Comparison of ENCODE assay signal across 12 cellular contexts in the genomic region with DNA sequence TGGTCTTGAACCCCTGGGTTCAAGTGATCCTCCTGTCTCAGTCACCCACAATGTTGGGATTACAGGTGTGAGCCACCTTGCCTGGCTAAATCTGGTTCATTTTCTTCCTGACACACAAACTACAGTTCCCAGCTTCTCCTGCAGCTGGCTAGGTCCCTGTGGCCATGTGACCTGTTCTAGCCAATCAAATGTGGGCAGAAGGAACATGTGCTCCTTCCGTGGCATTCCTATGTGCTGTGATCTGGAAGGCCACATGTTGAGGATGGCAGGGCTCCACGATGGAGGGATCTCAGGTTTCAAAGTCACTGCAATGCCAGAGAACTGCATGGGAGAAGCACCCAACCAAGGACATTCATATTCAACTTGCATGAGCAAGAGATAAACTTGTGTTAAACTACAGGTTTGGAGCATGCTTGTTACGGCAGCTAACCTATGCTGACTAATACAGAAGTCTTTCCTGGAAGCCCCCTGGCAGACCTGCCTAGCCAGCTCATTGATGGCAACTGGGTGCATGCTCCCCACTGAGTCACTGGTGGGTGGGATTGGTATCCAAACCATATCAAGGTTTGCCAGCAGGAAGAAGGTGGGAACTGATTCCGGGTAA.
DNase-seq lines count a peak whose midpoint lies in the region; ATAC-seq, FAIRE-seq and TF ChIP-seq lines count a peak whose summit lies in the region.
"Had no signal": no experiment of that assay in that cellular context is flagged by ENCODE, and none has a peak within 500 bp of the region (broad histone marks: within the 10 kb centered on the region; RNA-seq: fewer than 3 reads in every experiment).

No MANE protein-coding gene starts in this region.

- intact Hi-C loops in IMR-90 (cut with micrococcal nuclease) (loop anchor here (5.0 kb wide), 1 partner anchor 68 kb away; no protein-coding TSS in a partner anchor), K562 (cut with micrococcal nuclease) (no loop called here)

- no peak overlapping the region for H4K8ac ChIP-seq in IMR-90 (ENCODE audit: low read depth in 2 of 2, low read length in 2 of 2)
- no peak overlapping the region for H4K8ac ChIP-seq in mesendoderm (ENCODE audit: low read depth, low read length)

- H3K56ac ChIP-seq in IMR-90 (ENCODE audit: extremely low read depth, insufficient read depth, low read length): no peak overlapping the region
- no peak overlapping the region for H3K56ac ChIP-seq in mesendoderm (ENCODE audit: low read length)

- H3K4me1 ChIP-seq in IMR-90 (ENCODE audit: control insufficient read depth, insufficient read depth, low read length) (peaks cover 5% of the 10 kb centered on the region), K562 (replicated peaks in 1 of 2; ENCODE audit: control insufficient read depth in 2 of 2, insufficient read depth in 2 of 2, low read length in 2 of 2) (peaks cover 11 to 17% of the 10 kb centered on the region in 2 experiments), mesendoderm (ENCODE audit: control insufficient read depth, low read depth, low read length) (no peaks in the 10 kb centered on the region)

- H3K9me1 ChIP-seq in IMR-90 (ENCODE audit: insufficient read depth, low read length): no peaks in the 10 kb centered on the region
- H3K9me1 ChIP-seq in K562 (ENCODE audit: control insufficient read depth, insufficient read depth, low read length): peaks cover 2% of the 10 kb centered on the region

- H2BK20ac ChIP-seq in IMR-90 (ENCODE audit: low read depth, low read length): no peak overlapping the region

- no peak overlapping the region for H2BK120ac ChIP-seq in IMR-90 (ENCODE audit: low read depth, low read length)
- H2BK120ac ChIP-seq in mesendoderm (ENCODE audit: low read depth, low read length): no peak overlapping the region

- H3K9me3 ChIP-seq in IMR-90 (ENCODE audit: control insufficient read depth, insufficient read depth, low read length): no peaks in the 10 kb centered on the region
- no peaks in the 10 kb centered on the region for H3K9me3 ChIP-seq in K562 (replicated peaks; ENCODE audit: control insufficient read depth, insufficient read depth, low read depth, low read length)

- H3K4me3 ChIP-seq in IMR-90 (ENCODE audit: insufficient read depth, low read depth, low read length): no peak overlapping the region
- no peak overlapping the region for H3K4me3 ChIP-seq in K562
- no peak overlapping the region for H3K4me3 ChIP-seq in mesendoderm (ENCODE audit: low read length)

- no peaks in the 10 kb centered on the region for H3K36me3 ChIP-seq in IMR-90 (ENCODE audit: control insufficient read depth, insufficient read depth, low read length)
- H3K36me3 ChIP-seq in K562 (ENCODE audit: control insufficient read depth, insufficient read depth, low read length): no peaks in the 10 kb centered on the region
- H3K36me3 ChIP-seq in mesendoderm (ENCODE audit: control insufficient read depth, insufficient read depth, low read length): no peaks in the 10 kb centered on the region

- ATAC-seq in IMR-90 (ENCODE audit: low read depth) (no peak), K562 (no peak)
- ATAC-seq in activated T-cell treated with anti-CD3 and anti-CD28 coated beads, Interleukin-2, amount 50 U/mL, for 4 hours: no peak

- H2AFZ ChIP-seq in IMR-90 (replicated peaks; ENCODE audit: low read length, poor library complexity): no peak overlapping the region
- 0 out of 2 replicates have a peak overlapping the region, but pooled peaks have one; percentile 3 for H2AFZ ChIP-seq in K562 (ENCODE audit: low read depth, low read length)

- no peak overlapping the region for H2AK9ac ChIP-seq in IMR-90 (replicated peaks; ENCODE audit: low read depth, low read length, poor library complexity)

- WGBS in IMR-90 (ENCODE audit: extremely low coverage in 2 of 2, insufficient read length in 1 of 2), 2 experiments: 25% methylated on average over 1 of the region's 4 CpGs; no CpG with 5 or more reads in 1 of the 2 experiments
- WGBS in K562 (ENCODE audit: insufficient coverage, low coverage, missing lambda C conversion rate): 26% methylated on average over 4 of the region's 4 CpGs
- no CpG with 5 or more reads among the region's 4 CpGs for WGBS in mesendoderm (ENCODE audit: extremely low coverage, insufficient coverage, low lambda C conversion rate)

- TF ChIP-seq POLR2A in IMR-90 (IDR thresholded peaks at IDR 0.05; ENCODE audit: low read depth, low read length): no peak
- TF ChIP-seq POLR2A in K562 (conservative IDR thresholded peaks at IDR 0.05): no peak

- H3K27ac ChIP-seq in IMR-90 (ENCODE audit: insufficient read depth, low read length): no peak overlapping the region
- no peak overlapping the region for H3K27ac ChIP-seq in K562 (ENCODE audit: extremely low read depth, low read depth, low read length)
- no peak overlapping the region for H3K27ac ChIP-seq in mesendoderm (ENCODE audit: low read depth, low read length)

- POLR2A ChIA-PET in IMR-90 (lab: Charles Lee; ENCODE audit: unreplicated experiment): no interaction called here
- POLR2A ChIA-PET in K562 (lab: Yijun Ruan, JAX): interaction anchor here (0.6 to 0.9 kb wide), 3 partner anchors 16 to 258 kb away, joined by 3 to 5 read pairs (median 4); no protein-coding TSS in a partner anchor

- H3K9me3 Mint-ChIP-seq in activated T-cell treated with anti-CD3 and anti-CD28 coated beads, Interleukin-2, amount 50 U/mL, for 4 hours: no peaks in the 10 kb centered on the region
- H3K9me3 Mint-ChIP-seq: activated T-helper 2 cell treated with anti-CD3 and anti-CD28 coated beads, Interferon-gamma antibody, Interleukin-2, Interleukin-4, amounts not matched to agents 10 μg/mL and 5 μg/mL and 100 μg/mL, durations not matched to agents 14 hours and 24 hours and 36 hours; immature natural killer cell had no signal

- no peak overlapping the region for H3K4ac ChIP-seq in IMR-90 (ENCODE audit: low read depth, low read length)
- no peak overlapping the region for H3K4ac ChIP-seq in mesendoderm (ENCODE audit: low read depth, low read length)

- peak; percentile 65 for FAIRE-seq in K562 (lab: Jason Lieb, UNC)

- H4K5ac ChIP-seq in IMR-90 (ENCODE audit: low read depth, low read length): no peak overlapping the region
- H4K5ac ChIP-seq in mesendoderm (ENCODE audit: low read length): no peak overlapping the region

- no peak overlapping the region for H3K23ac ChIP-seq in IMR-90 (ENCODE audit: low read depth, low read length)
- H3K23ac ChIP-seq in mesendoderm (ENCODE audit: low read length): no peak overlapping the region

- no peak for TF ChIP-seq EP300 in K562 (IDR thresholded peaks at IDR 0.05; ENCODE audit: low read length)

- no peaks in the 10 kb centered on the region for H3K36me3 Mint-ChIP-seq in activated T-cell treated with anti-CD3 and anti-CD28 coated beads, Interleukin-2, amount 50 U/mL, for 4 hours (ENCODE audit: insufficient read depth)
- H3K36me3 Mint-ChIP-seq: immature natural killer cell had no signal

- H2AK5ac ChIP-seq in IMR-90 (ENCODE audit: low read depth, low read length) (no peak overlapping the region), mesendoderm (ENCODE audit: low read length) (no peak overlapping the region)

- TF ChIP-seq CTCF in IMR-90 (conservative IDR thresholded peaks at IDR 0.05; ENCODE audit: low read depth, low read length) (no peak), K562 (IDR thresholded peaks at IDR 0.05 in 2 of 3, conservative IDR thresholded peaks at IDR 0.05 in 1 of 3; ENCODE audit: insufficient read depth in 2 of 3, low read depth in 1 of 3, low read length in 3 of 3) (no peak)

- H3K79me2 ChIP-seq in K562 (ENCODE audit: control insufficient read depth, insufficient read depth, low read length) (no peaks in the 10 kb centered on the region), mesendoderm (ENCODE audit: control insufficient read depth, insufficient read depth, low read length) (no peaks in the 10 kb centered on the region)

- H2BK15ac ChIP-seq in IMR-90 (ENCODE audit: low read depth, low read length) (no peak overlapping the region), mesendoderm (replicated peaks; ENCODE audit: low read depth) (no peak overlapping the region)

- CTCF ChIA-PET in IMR-90 (lab: Yijun Ruan, JAX): no interaction called here
- CTCF ChIA-PET in K562 (lab: Yijun Ruan, JAX; ENCODE audit: low intra/inter-chr PET ratio): no interaction called here

- no peak overlapping the region for H2BK5ac ChIP-seq in IMR-90 (ENCODE audit: low read depth, low read length, poor library complexity, severe bottlenecking)
- no peak overlapping the region for H2BK5ac ChIP-seq in mesendoderm (ENCODE audit: low read length)

- no peak for TF ChIP-seq RAD21 in IMR-90 (IDR thresholded peaks at IDR 0.05; ENCODE audit: low read length)
- TF ChIP-seq RAD21 in K562 (CRISPR knock-in tag; conservative IDR thresholded peaks at IDR 0.05 in 1 of 2, IDR thresholded peaks at IDR 0.05 in 1 of 2): no peak

- no peak overlapping the region for H4K91ac ChIP-seq in IMR-90 (ENCODE audit: insufficient read depth, low read depth, low read length)

- no peak overlapping the region for H3K14ac ChIP-seq in IMR-90 (replicated peaks; ENCODE audit: low read depth, low read length)

- DNase-seq in NCI-H1417 (lab: John Stamatoyannopoulos, UW) (peak in 2 of 3 experiments; percentile 12), NCI-H1417 treated with DMSO at 0.1 percent for 48 hours (lab: John Stamatoyannopoulos, UW) (no peak), IMR-90 (peak; percentile 17), K562 (ENCODE audit: extremely low read depth in 1 of 4, low spot score in 3 of 4) (peak; percentile 37 to 70 (median 52)), mesendoderm (peak; percentile 78), DMS79 treated with DMSO at 0.1 percent for 48 hours (lab: John Stamatoyannopoulos, UW) (no peak)
- DNase-seq in stimulated activated CD4-positive, alpha-beta T cell treated with anti-CD3 and anti-CD28 coated beads, Interleukin-4, amount 100 ng/mL, for 24 hours: no peak
- no peak for DNase-seq in activated T-cell treated with anti-CD3 and anti-CD28 coated beads, Interleukin-2, amount 50 U/mL, for 4 hours
- DNase-seq: immature natural killer cell, NCI-H1930, T-helper 1 cell had no signal

- in situ Hi-C loops in IMR-90 (cut with MboI; ENCODE audit: low sequenced_read_pairs): no loop called here
- in situ Hi-C loops in K562 (cut with MboI): no loop called here

- dilution Hi-C loops in IMR-90 (cut with HindIII; ENCODE audit: low sequenced_read_pairs, unreplicated experiment): no loop called here

- BruUV-seq in IMR-90 (replicated peaks; lab: Mats Ljungman, UMichigan): no TSS peak
- BruUV-seq in K562 (replicated peaks; lab: Mats Ljungman, UMichigan): no TSS peak

- H3K18ac ChIP-seq in IMR-90 (ENCODE audit: low read depth, low read length) (no peak overlapping the region), mesendoderm (ENCODE audit: low read length) (no peak overlapping the region)

- H3K9ac ChIP-seq in IMR-90 (ENCODE audit: low read depth, low read length) (no peak overlapping the region), K562 (ENCODE audit: insufficient read depth in 1 of 2, low read depth in 2 of 2, low read length in 2 of 2) (no peak overlapping the region), mesendoderm (ENCODE audit: low read length) (no peak overlapping the region)

- H3K4me1 Mint-ChIP-seq in activated T-cell treated with anti-CD3 and anti-CD28 coated beads, Interleukin-2, amount 50 U/mL, for 4 hours (ENCODE audit: low read depth): peaks cover 16% of the 10 kb centered on the region

- peaks cover 39% of the 10 kb centered on the region for H3K27me3 ChIP-seq in IMR-90 (ENCODE audit: control insufficient read depth, insufficient read depth, low read length)
- peaks cover 18 to 52% of the 10 kb centered on the region in 2 experiments for H3K27me3 ChIP-seq in K562 (ENCODE audit: control insufficient read depth in 2 of 2, insufficient read depth in 2 of 2, low read length in 2 of 2)
- H3K27me3 ChIP-seq in mesendoderm (ENCODE audit: insufficient read depth, low read length, poor library complexity): no peaks in the 10 kb centered on the region

- H3K79me1 ChIP-seq in IMR-90 (ENCODE audit: low read depth in 1 of 2, low read length in 2 of 2) (no peaks in the 10 kb centered on the region), mesendoderm (ENCODE audit: low read length) (no peaks in the 10 kb centered on the region)

- H3K4me2 ChIP-seq in IMR-90 (ENCODE audit: low read depth, low read length) (no peak overlapping the region), K562 (ENCODE audit: insufficient read depth, low read length) (no peak overlapping the region), mesendoderm (ENCODE audit: low read length) (no peak overlapping the region)

- peaks cover 18% of the 10 kb centered on the region for H3K27me3 Mint-ChIP-seq in activated T-cell treated with anti-CD3 and anti-CD28 coated beads, Interleukin-2, amount 50 U/mL, for 4 hours (ENCODE audit: low read depth)

- H3K4me3 Mint-ChIP-seq in activated T-cell treated with anti-CD3 and anti-CD28 coated beads, Interleukin-2, amount 50 U/mL, for 4 hours: no peak overlapping the region
- H3K4me3 Mint-ChIP-seq: immature natural killer cell had no signal

- no peaks in the 10 kb centered on the region for H4K20me1 ChIP-seq in IMR-90 (ENCODE audit: insufficient read depth, low read length)
- 0 out of 2 replicates have a peak, but pooled peaks cover 4% of the 10 kb centered on the region for H4K20me1 ChIP-seq in K562 (replicated peaks; ENCODE audit: control insufficient read depth, insufficient read depth, low read length)

Comparison
In these comparisons a context has a peak if more than half of its experiments do, and no peak if none do; other contexts are left out.
1. DNase-seq: peak in NCI-H1417 (2 of 3), IMR-90 (single experiment), K562 (4 of 4) and mesendoderm (single experiment); none in NCI-H1417 treated with DMSO at 0.1 percent for 48 hours (single experiment), DMS79 treated with DMSO at 0.1 percent for 48 hours (single experiment), stimulated activated CD4-positive, alpha-beta T cell treated with anti-CD3 and anti-CD28 coated beads, Interleukin-4, amount 100 ng/mL, for 24 hours (single experiment) and activated T-cell treated with anti-CD3 and anti-CD28 coated beads, Interleukin-2, amount 50 U/mL, for 4 hours (single experiment).